Comparison of ENCODE assay signal across 8 cellular contexts in the genomic region with DNA sequence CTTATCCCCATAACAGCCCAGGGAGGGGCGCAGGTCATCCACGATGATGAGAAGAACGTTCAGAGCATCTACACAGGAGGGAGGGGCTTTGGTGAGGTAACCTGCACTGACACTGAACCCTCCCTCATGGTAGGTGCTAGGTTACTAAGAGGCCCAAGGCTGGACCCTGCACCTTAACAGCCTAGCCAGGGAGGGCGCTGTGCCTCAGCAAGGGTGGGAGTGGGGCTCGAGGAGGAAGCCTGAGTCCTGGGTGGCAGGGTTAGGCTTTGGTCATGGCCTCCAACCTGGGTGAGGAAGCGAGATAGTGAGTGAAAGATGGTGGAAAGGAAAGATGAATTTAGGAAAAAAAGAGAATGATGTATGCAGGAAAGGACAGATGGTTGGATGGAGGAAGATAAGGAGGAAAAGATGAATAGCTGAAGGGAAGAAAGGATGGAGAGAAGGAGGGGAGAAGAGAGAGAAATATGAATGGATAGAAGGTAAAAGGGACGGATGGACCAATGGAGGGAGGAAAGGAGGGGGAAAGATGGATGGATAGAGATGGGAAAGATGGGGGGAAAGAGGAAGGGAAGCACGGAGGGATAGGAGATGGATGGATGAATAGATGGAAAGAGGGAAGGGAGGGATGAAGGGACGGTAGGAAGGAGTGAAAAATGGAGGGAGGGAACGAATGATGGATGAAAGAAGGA. TPM values are rescaled to one million over a fixed set of nuclear protein-coding genes. Genes with fewer than 3 reads are reported as not detected.
DNase-seq lines count a peak whose midpoint lies in the region; ATAC-seq and TF ChIP-seq lines count a peak whose summit lies in the region.

No MANE protein-coding gene starts in this region.

- peak overlapping the region; percentile 73 for H3K56ac ChIP-seq in mesendoderm (ENCODE audit: low read length)

- no peaks in the 10 kb centered on the region for H3K79me1 ChIP-seq in mesendoderm (ENCODE audit: low read length)

- ATAC-seq in GM21717 (IDR thresholded peaks at IDR 0.05; ENCODE audit: unreplicated experiment), result peak; percentile 45
- peak; percentile 71 for ATAC-seq in stimulated activated naive CD8-positive, alpha-beta T cell treated with anti-CD3 and anti-CD28 coated beads, Interleukin-15, amount 100 ng/mL, for 72 hours

- DNase-seq in G401 (ENCODE audit: low spot score) (peak; percentile 47), choroid plexus epithelial cell (ENCODE audit: low read depth) (no peak), mesendoderm (peak; percentile 82), GOT3 (lab: John Stamatoyannopoulos, UW) (no peak)
- DNase-seq in activated CD4-positive, CD25-positive, alpha-beta regulatory T cell (lab: John Stamatoyannopoulos, UW), result peak; percentile 4 to 44 (median 31)
- peak; percentile 63 to 85 for DNase-seq in stimulated activated naive CD8-positive, alpha-beta T cell treated with anti-CD3 and anti-CD28 coated beads, Interleukin-15, amount 100 ng/mL, for 72 hours

- no peak overlapping the region for H2BK5ac ChIP-seq in mesendoderm (ENCODE audit: low read length)

- TF ChIP-seq CTCF in LNCAP (IDR thresholded peaks at IDR 0.05) (peak; percentile 27; the same call in 1 of the 2 replicates), choroid plexus epithelial cell (conservative IDR thresholded peaks at IDR 0.05; ENCODE audit: low read depth, low read length) (peak; percentile 41)

- H3K4me1 ChIP-seq in mesendoderm (ENCODE audit: control insufficient read depth, low read depth, low read length), result no peaks in the 10 kb centered on the region

- 100% methylated on average over 4 of the region's 10 CpGs for WGBS in mesendoderm (ENCODE audit: extremely low coverage, insufficient coverage, low lambda C conversion rate)

- H3K4me3 ChIP-seq in choroid plexus epithelial cell (ENCODE audit: low read depth, low read length) (peak overlapping the region; percentile 72), mesendoderm (ENCODE audit: low read length) (peak overlapping the region; percentile 28)

- H4K8ac ChIP-seq in mesendoderm (ENCODE audit: low read depth, low read length), result no peak overlapping the region

- no peak overlapping the region for H3K27ac ChIP-seq in mesendoderm (ENCODE audit: low read depth, low read length)

- no peak overlapping the region for H2AK5ac ChIP-seq in mesendoderm (ENCODE audit: low read length)

- H3K4ac ChIP-seq in mesendoderm (ENCODE audit: low read depth, low read length), result no peak overlapping the region

- H3K9me3 Mint-ChIP-seq in stimulated activated naive CD8-positive, alpha-beta T cell treated with anti-CD3 and anti-CD28 coated beads, Interleukin-15, amount 100 ng/mL, for 72 hours, result no peaks in the 10 kb centered on the region

- peak overlapping the region; percentile 70 for H3K9ac ChIP-seq in mesendoderm (ENCODE audit: low read length)

- no peaks in the 10 kb centered on the region for H3K27me3 Mint-ChIP-seq in stimulated activated naive CD8-positive, alpha-beta T cell treated with anti-CD3 and anti-CD28 coated beads, Interleukin-15, amount 100 ng/mL, for 72 hours

- peaks cover 52% of the 10 kb centered on the region for H3K4me1 Mint-ChIP-seq in stimulated activated naive CD8-positive, alpha-beta T cell treated with anti-CD3 and anti-CD28 coated beads, Interleukin-15, amount 100 ng/mL, for 72 hours

- peak overlapping the region; percentile 92 to 99 for H3K4me3 Mint-ChIP-seq in stimulated activated naive CD8-positive, alpha-beta T cell treated with anti-CD3 and anti-CD28 coated beads, Interleukin-15, amount 100 ng/mL, for 72 hours

- no peak overlapping the region for H2BK15ac ChIP-seq in mesendoderm (replicated peaks; ENCODE audit: low read depth)

- H3K27me3 ChIP-seq in mesendoderm (ENCODE audit: insufficient read depth, low read length, poor library complexity), result no peaks in the 10 kb centered on the region

- peak overlapping the region; percentile 97 to 99 for H3K27ac Mint-ChIP-seq in stimulated activated naive CD8-positive, alpha-beta T cell treated with anti-CD3 and anti-CD28 coated beads, Interleukin-15, amount 100 ng/mL, for 72 hours

- no peak overlapping the region for H3K23ac ChIP-seq in mesendoderm (ENCODE audit: low read length)

- H3K4me2 ChIP-seq in mesendoderm (ENCODE audit: low read length), result peak overlapping the region; percentile 13

- in situ Hi-C loops in G401 (cut with HindIII; ENCODE audit: low sequenced_read_pairs), result no loop called here

- H3K79me2 ChIP-seq in mesendoderm (ENCODE audit: control insufficient read depth, insufficient read depth, low read length), result no peaks in the 10 kb centered on the region

- H4K5ac ChIP-seq in mesendoderm (ENCODE audit: low read length), result no peak overlapping the region

- no peak overlapping the region for H2BK120ac ChIP-seq in mesendoderm (ENCODE audit: low read depth, low read length)

- H3K36me3 ChIP-seq in mesendoderm (ENCODE audit: control insufficient read depth, insufficient read depth, low read length), result no peaks in the 10 kb centered on the region

- H3K18ac ChIP-seq in mesendoderm (ENCODE audit: low read length), result no peak overlapping the region

RNA-seq across cellular contexts. Expression of gene IDS, which starts 0.7 kb away (rescaled TPM):
- 10.8 and 12.1 TPM in 2 replicates for total RNA-seq in G401 (2014; rRNA removed; shearing (Covaris generic))
- polyA plus RNA-seq in mesendoderm (2013, experiment 1 of 2), result 15.8 TPM
- 16.3 TPM for polyA plus RNA-seq in mesendoderm (2013, experiment 2 of 2)

RNA-seq across cellular contexts. Expression of gene EOLA1, which starts 36.4 kb away (rescaled TPM):
- 7.8 and 11.4 TPM in 2 replicates for total RNA-seq in G401 (2014; rRNA removed; shearing (Covaris generic))
- 3.6 TPM for polyA plus RNA-seq in mesendoderm (2013, experiment 1 of 2)
- 3.3 TPM for polyA plus RNA-seq in mesendoderm (2013, experiment 2 of 2)

RNA-seq across cellular contexts. Expression of gene HSFX3, which starts 45.4 kb away (rescaled TPM):
- not detected in 2 replicates for total RNA-seq in G401 (2014; rRNA removed; shearing (Covaris generic))
- polyA plus RNA-seq in mesendoderm (2013, experiment 1 of 2), result not detected
- polyA plus RNA-seq in mesendoderm (2013, experiment 2 of 2), result not detected

Comparison
In these comparisons a context has a peak if more than half of its experiments do, and no peak if none do; other contexts are left out.
1. DNase-seq: peak in G401 (single experiment), activated CD4-positive, CD25-positive, alpha-beta regulatory T cell (4 of 4), mesendoderm (single experiment) and stimulated activated naive CD8-positive, alpha-beta T cell treated with anti-CD3 and anti-CD28 coated beads, Interleukin-15, amount 100 ng/mL, for 72 hours (2 of 2); none in choroid plexus epithelial cell (single experiment) and GOT3 (single experiment).